3 cellular contexts compared by ENCODE assay signal in the genomic region with DNA sequence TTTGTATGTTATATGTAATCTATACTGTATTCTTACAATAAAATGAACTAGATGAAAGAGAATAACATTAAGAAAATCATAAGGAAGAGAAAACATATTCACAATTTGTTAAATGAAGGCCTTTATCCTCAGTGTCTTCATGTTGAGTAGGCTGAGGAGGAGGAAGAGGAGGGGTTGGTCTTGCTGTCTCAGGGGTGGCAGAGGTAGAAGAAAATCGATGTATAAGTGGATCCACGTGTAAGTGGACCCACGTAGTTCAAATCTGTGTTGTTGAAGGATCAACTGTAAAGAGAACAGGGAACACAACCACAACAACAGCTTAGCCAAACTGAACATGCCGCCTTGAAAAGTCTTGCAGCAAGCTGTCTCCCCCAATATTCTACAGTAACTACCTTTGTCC.
"Had no signal": no experiment of that assay in that cellular context is flagged by ENCODE, and none has a peak within 500 bp of the region (broad histone marks: within the 10 kb centered on the region; RNA-seq: fewer than 3 reads in every experiment).

No MANE protein-coding gene starts in this region.

- DNase-seq: GDM1, GF-D8 had no signal

- ATAC-seq: GM12878 had no signal

- H3K4me3 ChIP-seq: GM12878 had no signal
